In genomic region chr12:41634096-41634495, GRCh38 we compare ENCODE assay signal across 16 cellular contexts.
A peak's percentile ranks its signal among the peaks of the same experiment; 100 is the strongest.
DNase-seq lines count a peak whose midpoint lies in the region; ATAC-seq and TF ChIP-seq lines count a peak whose summit lies in the region.
"Had no signal": no experiment of that assay in that cellular context is flagged by ENCODE, and none has a peak within 500 bp of the region (broad histone marks: within the 10 kb centered on the region; RNA-seq: fewer than 3 reads in every experiment).

No MANE protein-coding gene starts in this region.

- POLR2A ChIA-PET in GM10248 (lab: Yijun Ruan, JAX), result no interaction called here

- no peak overlapping the region for H3K4me3 Mint-ChIP-seq in stimulated activated effector memory CD8-positive, alpha-beta T cell treated with anti-CD3 and anti-CD28 coated beads, Interleukin-12 subunit alpha, Interleukin-12 subunit beta, amount 100 ng/mL, for 72 hours
- H3K4me3 Mint-ChIP-seq: CD14-positive monocyte; CD4-positive, alpha-beta memory T cell; H9 had no signal

- no peaks in the 10 kb centered on the region for H3K4me1 ChIP-seq in Karpas-422 (ENCODE audit: low read length)
- H3K4me1 ChIP-seq in tibial artery, result no peaks in the 10 kb centered on the region
- H3K4me1 ChIP-seq: BLaER1 had no signal

- no peaks in the 10 kb centered on the region for H3K36me3 ChIP-seq in Karpas-422 (ENCODE audit: insufficient read depth, low read length)
- H3K36me3 ChIP-seq in tibial artery, result no peaks in the 10 kb centered on the region
- H3K36me3 ChIP-seq: BLaER1 had no signal

- H3K9me3 Mint-ChIP-seq in stimulated activated effector memory CD8-positive, alpha-beta T cell treated with anti-CD3 and anti-CD28 coated beads, Interleukin-12 subunit alpha, Interleukin-12 subunit beta, amount 100 ng/mL, for 72 hours, result peaks cover 6% of the 10 kb centered on the region

- H3K27me3 ChIP-seq in Karpas-422 (ENCODE audit: low read length) (no peaks in the 10 kb centered on the region), tibial artery (no peaks in the 10 kb centered on the region)
- H3K27me3 ChIP-seq: BLaER1 had no signal

- H3K9ac ChIP-seq in Karpas-422 (ENCODE audit: low read length), result no peak overlapping the region
- H3K9ac ChIP-seq: BLaER1 had no signal

- DNase-seq in D341Med (ENCODE audit: low spot score) (peak; percentile 52), Karpas-422 (no peak), NCI-H82 treated with DMSO at 0.1 percent for 48 hours (lab: John Stamatoyannopoulos, UW; ENCODE audit: unreplicated experiment) (peak; percentile 90), GM10248 (ENCODE audit: extremely low spot score) (no peak), NCI-H2227 (lab: John Stamatoyannopoulos, UW; ENCODE audit: unreplicated experiment) (no peak), tibial artery (no peak)
- no peak for DNase-seq in stimulated activated effector memory CD8-positive, alpha-beta T cell treated with anti-CD3 and anti-CD28 coated beads, Interleukin-12 subunit alpha, Interleukin-12 subunit beta, amount 100 ng/mL, for 72 hours (ENCODE audit: low spot score in 2 of 2)
- DNase-seq: 8988T; CD4-positive, alpha-beta memory T cell; DMS153; DMS79; GDM1; H9; IMR-90 had no signal

- no peak overlapping the region for H3K27ac ChIP-seq in Karpas-422 (ENCODE audit: low read length)
- no peak overlapping the region for H3K27ac ChIP-seq in tibial artery
- H3K27ac ChIP-seq: BLaER1 had no signal

- no peaks in the 10 kb centered on the region for H3K9me2 ChIP-seq in Karpas-422 (replicated peaks; ENCODE audit: insufficient read depth, low read length)

- H3K4me1 Mint-ChIP-seq in stimulated activated effector memory CD8-positive, alpha-beta T cell treated with anti-CD3 and anti-CD28 coated beads, Interleukin-12 subunit alpha, Interleukin-12 subunit beta, amount 100 ng/mL, for 72 hours, result no peaks in the 10 kb centered on the region
- H3K4me1 Mint-ChIP-seq: CD14-positive monocyte; CD4-positive, alpha-beta memory T cell; H9 had no signal

- no peak overlapping the region for H3K4me2 ChIP-seq in Karpas-422 (ENCODE audit: low read depth, low read length, poor library complexity, severe bottlenecking)
- H3K4me2 ChIP-seq: BLaER1 had no signal

- H3K9me3 ChIP-seq in Karpas-422 (ENCODE audit: low read length) (no peaks in the 10 kb centered on the region), tibial artery (no peaks in the 10 kb centered on the region)
- H3K9me3 ChIP-seq: BLaER1 had no signal

- no peak overlapping the region for H3K4me3 ChIP-seq in Karpas-422 (ENCODE audit: low read length)
- no peak overlapping the region for H3K4me3 ChIP-seq in tibial artery
- H3K4me3 ChIP-seq: BLaER1 had no signal

- no peak for TF ChIP-seq CTCF in GM10248 (IDR thresholded peaks at IDR 0.05; ENCODE audit: control extremely low read depth, extremely low read depth, low read depth, missing control alignments)
- TF ChIP-seq CTCF in tibial artery (IDR thresholded peaks at IDR 0.05), result no peak

- peak; percentile 13 for ATAC-seq in stimulated activated effector memory CD8-positive, alpha-beta T cell treated with anti-CD3 and anti-CD28 coated beads, Interleukin-12 subunit alpha, Interleukin-12 subunit beta, amount 100 ng/mL, for 72 hours

- intact Hi-C loops in tibial artery (cut with DNase I; ENCODE audit: low total_unique reads), result no loop called here

- no peaks in the 10 kb centered on the region for H3K36me3 Mint-ChIP-seq in stimulated activated effector memory CD8-positive, alpha-beta T cell treated with anti-CD3 and anti-CD28 coated beads, Interleukin-12 subunit alpha, Interleukin-12 subunit beta, amount 100 ng/mL, for 72 hours
- H3K36me3 Mint-ChIP-seq: CD14-positive monocyte; CD4-positive, alpha-beta memory T cell had no signal

- H2AFZ ChIP-seq in Karpas-422 (ENCODE audit: low read length), result peak overlapping the region; percentile 95

- no peak overlapping the region for H3K27ac Mint-ChIP-seq in stimulated activated effector memory CD8-positive, alpha-beta T cell treated with anti-CD3 and anti-CD28 coated beads, Interleukin-12 subunit alpha, Interleukin-12 subunit beta, amount 100 ng/mL, for 72 hours
- H3K27ac Mint-ChIP-seq: CD14-positive monocyte; CD4-positive, alpha-beta memory T cell; H9 had no signal

- no peaks in the 10 kb centered on the region for H4K20me1 ChIP-seq in Karpas-422 (ENCODE audit: insufficient read depth, low read depth, low read length)
- H4K20me1 ChIP-seq: BLaER1 had no signal

- CTCF ChIA-PET in GM10248 (lab: Yijun Ruan, JAX), result no interaction called here

- no peaks in the 10 kb centered on the region for H3K79me2 ChIP-seq in Karpas-422 (ENCODE audit: low read length)

Comparison
In these comparisons a context has a peak if more than half of its experiments do, and no peak if none do; other contexts are left out.
1. DNase-seq: peak in D341Med (single experiment) and NCI-H82 treated with DMSO at 0.1 percent for 48 hours (single experiment); none in Karpas-422 (single experiment), stimulated activated effector memory CD8-positive, alpha-beta T cell treated with anti-CD3 and anti-CD28 coated beads, Interleukin-12 subunit alpha, Interleukin-12 subunit beta, amount 100 ng/mL, for 72 hours (0 of 2), GM10248 (single experiment), NCI-H2227 (single experiment) and tibial artery (0 of 2).